ENCODE assay signal across 18 cellular contexts in the genomic region with DNA sequence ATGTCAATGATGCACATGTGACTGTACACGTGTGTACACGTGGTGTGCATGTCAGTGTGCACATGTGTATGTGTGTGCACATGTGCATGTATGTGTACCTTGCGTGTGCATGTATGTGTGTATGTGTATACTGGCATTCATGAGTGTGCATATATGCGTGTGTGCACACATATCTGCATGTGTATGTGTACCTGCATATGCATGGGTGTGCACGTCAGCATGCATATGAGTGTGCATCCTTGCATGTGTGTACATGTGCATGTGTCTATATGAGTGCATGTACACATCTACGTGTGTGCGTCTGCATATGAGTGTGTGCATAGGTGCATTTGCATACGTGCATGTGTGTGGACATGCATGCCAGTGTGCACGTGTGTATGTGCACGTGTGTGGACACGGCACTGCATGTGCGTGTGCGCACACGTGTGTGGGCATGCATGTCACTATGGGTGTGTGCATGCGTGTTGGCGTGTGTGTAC. TPM values are rescaled to one million over a fixed set of nuclear protein-coding genes. Genes with fewer than 3 reads are reported as not detected.
DNase-seq lines count a peak whose midpoint lies in the region; ATAC-seq, FAIRE-seq and TF ChIP-seq lines count a peak whose summit lies in the region.
"Had no signal": no experiment of that assay in that cellular context is flagged by ENCODE, and none has a peak within 500 bp of the region (broad histone marks: within the 10 kb centered on the region; RNA-seq: fewer than 3 reads in every experiment).

No MANE protein-coding gene starts in this region.

- H3K27me3 ChIP-seq in GM12878 (replicated peaks in 1 of 2; ENCODE audit: control insufficient read depth in 2 of 2, insufficient read depth in 2 of 2, low read length in 1 of 2) (no peaks in the 10 kb centered on the region), keratinocyte (ENCODE audit: control insufficient read depth, extremely low read depth, insufficient read depth, low read length) (no peaks in the 10 kb centered on the region), smooth muscle cell (ENCODE audit: low read depth) (no peaks in the 10 kb centered on the region), tibial artery (no peaks in the 10 kb centered on the region)

- DNase-seq in GM12878 (ENCODE audit: low read depth, low spot score), result no peak
- no peak for DNase-seq in keratinocyte (ENCODE audit: low read depth, low spot score)
- no peak for DNase-seq in smooth muscle cell (lab: John Stamatoyannopoulos, UW; ENCODE audit: unreplicated experiment)
- DNase-seq in superior temporal gyrus (ENCODE audit: extremely low spot score), result no peak
- no peak for DNase-seq in tibial artery
- DNase-seq: activated B cell treated with CpG ODN at 0.5 μM for 24 hours; activated CD8-positive, alpha-beta memory T cell treated with anti-CD3 and anti-CD28 coated beads, Interleukin-2, amount 10 ng/mL, durations not matched to agents 7 days and 5 days; activated naive CD4-positive, alpha-beta T cell treated with anti-CD3 and anti-CD28 coated beads, Interleukin-2, amount 10 ng/mL, durations not matched to agents 7 days and 5 days; CD4-positive, alpha-beta T cell; NCI-H1436 treated with DMSO at 0.1 percent for 48 hours; T-cell had no signal

- H3K27ac ChIP-seq in HEK293 (ENCODE audit: extremely low read depth, low read depth, low read length), result no peak overlapping the region
- H3K27ac ChIP-seq in GM12878 (ENCODE audit: control insufficient read depth, insufficient read depth), result no peak overlapping the region
- H3K27ac ChIP-seq in keratinocyte (ENCODE audit: control insufficient read depth, insufficient read depth, low read length), result no peak overlapping the region
- peak overlapping the region; percentile 85 for H3K27ac ChIP-seq in smooth muscle cell (ENCODE audit: low read depth)
- H3K27ac ChIP-seq in tibial artery, result peak overlapping the region in 1 of 2 donors; percentile 66
- H3K27ac ChIP-seq: HL-60, parathyroid adenoma had no signal

- intact Hi-C loops in GM12878 (cut with micrococcal nuclease; ENCODE audit: unreplicated experiment) (no loop called here), tibial artery (cut with DNase I; ENCODE audit: low total_unique reads) (no loop called here)

- dilution Hi-C loops in keratinocyte (cut with MboI; ENCODE audit: extremely low pct_ligation_motif_present, low sequenced_read_pairs), result no loop called here

- peaks cover 23% of the 10 kb centered on the region for H3F3A ChIP-seq in smooth muscle cell (ENCODE audit: low read depth)

- CTCF ChIA-PET in HEK293 (lab: Yijun Ruan, JAX) (interaction anchor here (0.5 to 1.0 kb wide), 3 partner anchors 14 to 55 kb away, joined by 3 read pairs; no protein-coding TSS in a partner anchor), GM12878 (lab: Yijun Ruan, JAX) (no interaction called here)

- BruUV-seq in GM12878 (replicated peaks; lab: Mats Ljungman, UMichigan), result no TSS peak

- no peaks in the 10 kb centered on the region for H3K79me2 ChIP-seq in GM12878 (ENCODE audit: control insufficient read depth, insufficient read depth, low read length)
- H3K79me2 ChIP-seq in keratinocyte (ENCODE audit: control insufficient read depth, insufficient read depth, low read length), result no peaks in the 10 kb centered on the region
- no peaks in the 10 kb centered on the region for H3K79me2 ChIP-seq in smooth muscle cell (ENCODE audit: low read depth)
- H3K79me2 ChIP-seq: parathyroid adenoma had no signal

- in situ Hi-C loops in GM12878 (cut with MboI), result no loop called here

- RAD21 ChIA-PET in GM12878 (lab: Charles Lee; ENCODE audit: unreplicated experiment), result no interaction called here

- no peaks in the 10 kb centered on the region for H3K36me3 ChIP-seq in HEK293 (ENCODE audit: control insufficient read depth in 2 of 2, insufficient read depth in 1 of 2, low read length in 2 of 2)
- no peaks in the 10 kb centered on the region; a peak in 1 of 4 replicates for H3K36me3 ChIP-seq in GM12878 (ENCODE audit: control insufficient read depth in 2 of 2, insufficient read depth in 2 of 2, low read length in 1 of 2)
- H3K36me3 ChIP-seq in keratinocyte (ENCODE audit: control insufficient read depth in 2 of 2, extremely low read depth in 1 of 2, insufficient read depth in 2 of 2, low read length in 2 of 2), result no peaks in the 10 kb centered on the region
- H3K36me3 ChIP-seq in smooth muscle cell (ENCODE audit: low read depth), result no peaks in the 10 kb centered on the region
- H3K36me3 ChIP-seq in tibial artery, result no peaks in the 10 kb centered on the region

- H3K9ac ChIP-seq in GM12878 (ENCODE audit: control insufficient read depth, insufficient read depth, low read length) (no peak overlapping the region), keratinocyte (ENCODE audit: control insufficient read depth, extremely low read depth, insufficient read depth, low read length) (no peak overlapping the region), smooth muscle cell (ENCODE audit: low read depth) (peak overlapping the region; percentile 8)
- H3K9ac ChIP-seq: parathyroid adenoma had no signal

- H3K9me3 ChIP-seq in HEK293 (ENCODE audit: control insufficient read depth, insufficient read depth, low read depth, low read length) (no peaks in the 10 kb centered on the region), GM12878 (replicated peaks; ENCODE audit: control insufficient read depth, insufficient read depth, low read length) (no peaks in the 10 kb centered on the region), keratinocyte (ENCODE audit: control insufficient read depth, low read depth, low read length) (no peaks in the 10 kb centered on the region), smooth muscle cell (replicated peaks; ENCODE audit: low read depth) (no peaks in the 10 kb centered on the region), tibial artery (no peaks in the 10 kb centered on the region)

- SMC1A ChIA-PET in GM12878 (lab: Charles Lee; ENCODE audit: uncharacterized antibody, unreplicated experiment), result no interaction called here

- H4K20me1 ChIP-seq in GM12878 (ENCODE audit: control insufficient read depth, insufficient read depth) (no peaks in the 10 kb centered on the region), keratinocyte (ENCODE audit: control insufficient read depth, extremely low read depth, insufficient read depth, low read length) (no peaks in the 10 kb centered on the region), smooth muscle cell (ENCODE audit: low read depth) (no peaks in the 10 kb centered on the region)

- FAIRE-seq in GM12878 (lab: Jason Lieb, UNC) (peak; percentile 61), keratinocyte (lab: Jason Lieb, UNC) (no peak)
- FAIRE-seq: GM12892, islet of Langerhans had no signal

- peak; percentile 48; the same call in 1 of the 2 replicates for TF ChIP-seq POLR2A in GM12878 (IDR thresholded peaks at IDR 0.05; ENCODE audit: low read depth, low read length)

- POLR2A ChIA-PET in HEK293 (lab: Yijun Ruan, JAX), result interaction anchor here (0.9 to 2.0 kb wide), 5 partner anchors 21 to 55 kb away, joined by 3 to 49 read pairs (median 4); partner anchors contain the start of gene GADD45B
- POLR2A ChIA-PET in GM12878 (lab: Charles Lee), result no interaction called here

- no peak for TF ChIP-seq CTCF in HEK293 (tag by site-specific recombination; IDR thresholded peaks at IDR 0.05)
- no peak for TF ChIP-seq CTCF in GM12878 (IDR thresholded peaks at IDR 0.05 in 2 of 3, conservative IDR thresholded peaks at IDR 0.05 in 1 of 3; ENCODE audit: control insufficient read depth in 2 of 3, extremely low read depth in 1 of 3, insufficient read depth in 1 of 3, low read depth in 3 of 3, low read length in 3 of 3)
- TF ChIP-seq CTCF in keratinocyte (optimal IDR thresholded peaks at IDR 0.05 in 1 of 3, IDR thresholded peaks at IDR 0.05 in 1 of 3, conservative IDR thresholded peaks at IDR 0.05 in 1 of 3; ENCODE audit: extremely low read depth in 1 of 3, insufficient read depth in 2 of 3, low read length in 3 of 3), result no peak
- TF ChIP-seq CTCF in smooth muscle cell (IDR thresholded peaks at IDR 0.05; ENCODE audit: borderline replicate concordance, insufficient read depth, poor library complexity, severe bottlenecking), result no peak
- TF ChIP-seq CTCF in tibial artery (IDR thresholded peaks at IDR 0.05), result no peak

- TF ChIP-seq EP300 in GM12878 (IDR thresholded peaks at IDR 0.05; ENCODE audit: borderline replicate concordance in 1 of 2, control insufficient read depth in 1 of 2, low read depth in 2 of 2, low read length in 2 of 2), result no peak

- no peak for TF ChIP-seq RAD21 in GM12878 (IDR thresholded peaks at IDR 0.05; ENCODE audit: insufficient read depth, low read depth, low read length)

- H3K9me1 ChIP-seq in keratinocyte (ENCODE audit: control insufficient read depth, extremely low read depth, insufficient read depth, low read length), result no peaks in the 10 kb centered on the region

- H3K4me2 ChIP-seq in GM12878 (ENCODE audit: control insufficient read depth, insufficient read depth), result no peak overlapping the region
- peak overlapping the region; percentile 92 for H3K4me2 ChIP-seq in keratinocyte (ENCODE audit: control insufficient read depth, extremely low read depth, insufficient read depth, low read depth, low read length)
- peak overlapping the region; percentile 75 for H3K4me2 ChIP-seq in smooth muscle cell

- H2AFZ ChIP-seq in GM12878 (ENCODE audit: control insufficient read depth, low read depth, low read length) (no peak overlapping the region), keratinocyte (ENCODE audit: control insufficient read depth, low read length) (no peak overlapping the region), smooth muscle cell (ENCODE audit: low read depth) (no peak overlapping the region)
- H2AFZ ChIP-seq: parathyroid adenoma had no signal

- H3K4me1 ChIP-seq in HEK293 (ENCODE audit: control insufficient read depth, insufficient read depth, low read length), result 0 out of 2 replicates have a peak, but pooled peaks cover 4% of the 10 kb centered on the region
- no peaks in the 10 kb centered on the region for H3K4me1 ChIP-seq in GM12878 (ENCODE audit: control insufficient read depth, insufficient read depth, low read length)
- peaks cover 20% of the 10 kb centered on the region for H3K4me1 ChIP-seq in keratinocyte (ENCODE audit: control insufficient read depth, extremely low read depth, insufficient read depth, low read length)
- peaks cover 12% of the 10 kb centered on the region for H3K4me1 ChIP-seq in smooth muscle cell (ENCODE audit: low read depth)
- peaks cover 10 to 32% (median 24%) of the 10 kb centered on the region in 4 donors for H3K4me1 ChIP-seq in tibial artery
- H3K4me1 ChIP-seq: parathyroid adenoma had no signal

- 86% methylated on average over 16 of the region's 16 CpGs for WGBS in GM12878 (ENCODE audit: insufficient coverage, insufficient replicate concordance, low lambda C conversion rate, missing lambda C conversion rate)
- WGBS in smooth muscle cell (ENCODE audit: low lambda C conversion rate), result 93% methylated on average over 16 of the region's 16 CpGs

- no peak for ATAC-seq in GM12878
- no peak for ATAC-seq in GM18502 (IDR thresholded peaks at IDR 0.05; ENCODE audit: poor library complexity, unreplicated experiment)
- no peak for ATAC-seq in HG02981 (IDR thresholded peaks at IDR 0.05; ENCODE audit: unreplicated experiment)
- ATAC-seq: activated CD8-positive, alpha-beta memory T cell treated with anti-CD3 and anti-CD28 coated beads, Interleukin-2, amount 10 ng/mL, durations not matched to agents 7 days and 5 days; T-cell had no signal

- H3K4me3 ChIP-seq in HEK293 (ENCODE audit: low read depth, low read length) (no peak overlapping the region), GM12878 (no peak overlapping the region), keratinocyte (ENCODE audit: control insufficient read depth in 2 of 3, extremely low read depth in 1 of 3, insufficient read depth in 2 of 3, low read depth in 1 of 3, low read length in 3 of 3) (peak overlapping the region in 1 of 3 experiments; percentile 25), smooth muscle cell (no peak overlapping the region), tibial artery (peak overlapping the region in 1 of 2 donors; percentile 40)

RNA-seq across cellular contexts. Expression of gene GADD45B, which starts 48.5 kb away (rescaled TPM):
- 313 and 319 TPM in 2 replicates for total RNA-seq in GM12878 (2013; cell fraction: nucleolus; rRNA removed)
- 89.5 and 97.3 TPM in 2 replicates for total RNA-seq in GM12878 (2014; rRNA removed)
- 51.1 and 53.5 TPM in 2 replicates for total RNA-seq in GM12878 (2014; rRNA removed; fragmentation: Illumina TruSeq; extraction: Trizol)
- total RNA-seq in GM12878 (2021), result 101 and 104 TPM in 2 replicates
- polyA plus RNA-seq in GM12878 (2011; ENCODE audit: low read depth), result 59.9 TPM
- 112 and 180 TPM in 2 replicates for polyA plus RNA-seq in GM12878 (2011; rRNA removed)
- 262 and 293 TPM in 2 replicates for polyA plus RNA-seq in GM12878 (2011; cell fraction: cytosol; rRNA removed)
- polyA plus RNA-seq in GM12878 (2011; cell fraction: nucleus; rRNA removed), result 355 and 391 TPM in 2 replicates
- polyA plus RNA-seq in GM12878 (2012), result 129 and 137 TPM in 2 replicates
- 12.4 and 33.7 TPM in 2 replicates for polyA plus RNA-seq in GM12878 (2014; fragmentation: Illumina TruSeq; extraction: Trizol)
- 10 to 100 TPM in 1 of 2 experiments, 1 to 10 TPM in 1; 2.4 to 10.5 TPM for polyA plus RNA-seq in GM12878 (2014; fragmentation: Nextera tagmentation; extraction: Ambion mirVana)
- polyA plus RNA-seq in GM12878 (2014; rRNA removed), result 150 and 165 TPM in 2 replicates
- 100 to 1,000 TPM in 1 of 2 experiments, 10 to 100 TPM in 1; 92.7 to 106 TPM for polyA plus RNA-seq in GM12878 (2016; fragmentation: Nextera tagmentation; extraction: Ambion mirVana)
- 93.1 and 170 TPM in 2 replicates for polyA minus RNA-seq in GM12878 (2011; rRNA and poly(A)+ RNA removed)
- polyA minus RNA-seq in GM12878 (2011; cell fraction: cytosol; rRNA and poly(A)+ RNA removed), result 64.0 and 71.2 TPM in 2 replicates
- 216 and 321 TPM in 2 replicates for polyA minus RNA-seq in GM12878 (2011; cell fraction: nucleus; rRNA and poly(A)+ RNA removed)
- 20.6 to 32.4 TPM (median 26.8 TPM) in 3 replicates for polyA plus RNA-seq in keratinocyte
- 149 TPM for polyA plus RNA-seq in keratinocyte (2011; ENCODE audit: low read depth)
- polyA plus RNA-seq in keratinocyte (2011; cell fraction: cytosol; rRNA removed), result 9.5 and 12.5 TPM in 2 replicates
- 34.9 and 41.2 TPM in 2 replicates for polyA plus RNA-seq in keratinocyte (2011; cell fraction: nucleus; rRNA removed)
- polyA plus RNA-seq in keratinocyte (2012; ENCODE audit: low replicate concordance), result 21.0 and 188 TPM in 2 replicates
- 9.5 to 21.8 TPM (median 13.7 TPM) in 3 replicates for polyA minus RNA-seq in keratinocyte
- polyA minus RNA-seq in keratinocyte (2011; cell fraction: cytosol; rRNA and poly(A)+ RNA removed), result 40.5 TPM
- polyA minus RNA-seq in keratinocyte (2011; cell fraction: nucleus; rRNA and poly(A)+ RNA removed), result 16.2 and 25.8 TPM in 2 replicates
- total RNA-seq in smooth muscle cell, result 252 and 326 TPM in 2 replicates
- 435 and 533 TPM in 2 replicates for polyA plus RNA-seq in smooth muscle cell
